ENCODE assay signal across 18 cellular contexts in the genomic region with DNA sequence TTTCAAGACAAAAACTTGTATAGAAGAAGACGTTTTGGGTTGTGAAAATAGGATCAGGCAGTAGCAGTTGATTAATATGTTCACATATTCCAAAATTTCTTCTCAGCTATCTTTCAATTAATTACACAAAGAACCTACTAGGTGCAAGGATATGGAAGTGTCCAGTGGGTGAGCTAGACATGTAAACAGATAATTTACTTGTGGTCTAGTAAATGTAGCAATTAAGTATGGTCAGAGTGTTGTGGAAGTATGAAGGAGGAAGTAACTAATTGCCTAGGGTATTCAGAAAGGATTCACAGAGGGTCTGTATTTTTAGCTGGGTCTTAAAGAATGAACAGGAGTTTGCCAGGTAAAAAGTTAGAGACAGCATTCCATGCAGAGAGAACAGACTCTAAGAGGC. TPM values are rescaled to one million over a fixed set of nuclear protein-coding genes. Genes with fewer than 3 reads are reported as not detected.
DNase-seq lines count a peak whose midpoint lies in the region; ATAC-seq and TF ChIP-seq lines count a peak whose summit lies in the region.
"Had no signal": no experiment of that assay in that cellular context is flagged by ENCODE, and none has a peak within 500 bp of the region (broad histone marks: within the 10 kb centered on the region; RNA-seq: fewer than 3 reads in every experiment).

No MANE protein-coding gene starts in this region.

- H3K4me1 ChIP-seq in Loucy (ENCODE audit: insufficient read depth, low read length, poor library complexity, severe bottlenecking) (peaks cover 54% of the 10 kb centered on the region), adipocyte (ENCODE audit: control insufficient read depth, insufficient read depth, low read length) (peaks cover 44% of the 10 kb centered on the region)

- H4K20me1 ChIP-seq in Loucy (ENCODE audit: insufficient read depth, low read length, poor library complexity, severe bottlenecking) = peaks cover 16% of the 10 kb centered on the region

- H3K36me3 ChIP-seq in Loucy (ENCODE audit: insufficient read depth, low read length) = peaks cover 16% of the 10 kb centered on the region
- H3K36me3 ChIP-seq in adipocyte (ENCODE audit: control insufficient read depth, insufficient read depth, low read length, severe bottlenecking) = peaks cover 40% of the 10 kb centered on the region

- H2AFZ ChIP-seq in Loucy (ENCODE audit: low read length) = no peak overlapping the region

- H3K27me3 Mint-ChIP-seq in activated T-cell treated with anti-CD3 and anti-CD28 coated beads, Interleukin-2, amount 50 U/mL, for 24 hours = no peaks in the 10 kb centered on the region
- H3K27me3 Mint-ChIP-seq: dendritic cell treated with granulocyte-macrophage colony-stimulating factor and Interleukin-4, amounts not matched to agents 40 ng/mL and 50 ng/mL, for 4 days had no signal

- no peaks in the 10 kb centered on the region for H3K9me2 ChIP-seq in Loucy (replicated peaks; ENCODE audit: low read depth, low read length)

- ATAC-seq in stimulated activated effector memory CD8-positive, alpha-beta T cell treated with anti-CD3 and anti-CD28 coated beads, Interleukin-12 subunit alpha, Interleukin-12 subunit beta, amount 100 ng/mL, for 72 hours = no peak
- ATAC-seq in GM19035 (IDR thresholded peaks at IDR 0.05; ENCODE audit: unreplicated experiment) = no peak
- ATAC-seq: esophagus mucosa had no signal

- H3K4me3 Mint-ChIP-seq in activated T-cell treated with anti-CD3 and anti-CD28 coated beads, Interleukin-2, amount 50 U/mL, for 24 hours = peak overlapping the region; percentile 43
- peak overlapping the region; percentile 28 for H3K4me3 Mint-ChIP-seq in stimulated activated effector memory CD8-positive, alpha-beta T cell treated with anti-CD3 and anti-CD28 coated beads, Interleukin-12 subunit alpha, Interleukin-12 subunit beta, amount 100 ng/mL, for 72 hours
- H3K4me3 Mint-ChIP-seq: dendritic cell treated with granulocyte-macrophage colony-stimulating factor and Interleukin-4, amounts not matched to agents 40 ng/mL and 50 ng/mL, for 4 days had no signal

- no peaks in the 10 kb centered on the region for H3F3A ChIP-seq in Loucy (ENCODE audit: low read depth)

- no peaks in the 10 kb centered on the region for H3K9me3 Mint-ChIP-seq in activated T-cell treated with anti-CD3 and anti-CD28 coated beads, Interleukin-2, amount 50 U/mL, for 24 hours
- H3K9me3 Mint-ChIP-seq in stimulated activated effector memory CD8-positive, alpha-beta T cell treated with anti-CD3 and anti-CD28 coated beads, Interleukin-12 subunit alpha, Interleukin-12 subunit beta, amount 100 ng/mL, for 72 hours = no peaks in the 10 kb centered on the region
- H3K9me3 Mint-ChIP-seq: dendritic cell treated with granulocyte-macrophage colony-stimulating factor and Interleukin-4, amounts not matched to agents 40 ng/mL and 50 ng/mL, for 4 days had no signal

- no peaks in the 10 kb centered on the region for H3K9me3 ChIP-seq in Loucy (ENCODE audit: insufficient read depth, low read depth, low read length)
- no peaks in the 10 kb centered on the region for H3K9me3 ChIP-seq in adipocyte (ENCODE audit: control insufficient read depth, low read length)
- H3K9me3 ChIP-seq: MG63, vagina had no signal

- no peak for DNase-seq in activated T-cell treated with anti-CD3 and anti-CD28 coated beads, Interleukin-2, amount 50 U/mL, for 24 hours
- no peak for DNase-seq in activated T-cell treated with anti-CD3 and anti-CD28 coated beads for 4 hours
- DNase-seq in adipocyte (ENCODE audit: low read depth) = no peak
- DNase-seq in stimulated activated effector memory CD8-positive, alpha-beta T cell treated with anti-CD3 and anti-CD28 coated beads, Interleukin-12 subunit alpha, Interleukin-12 subunit beta, amount 100 ng/mL, for 72 hours (ENCODE audit: low spot score in 2 of 2) = no peak
- no peak for DNase-seq in stimulated activated CD4-positive, alpha-beta T cell treated with anti-CD3 and anti-CD28 coated beads, Interleukin-2, amount 100 ng/mL, for 48 hours
- DNase-seq in ureter (ENCODE audit: low spot score) = no peak
- DNase-seq: activated CD4-positive, alpha-beta T cell treated with anti-CD3 and anti-CD28 coated beads for 48 hours; glutamatergic neuron; HCEC 1CT; mesendoderm; MG63; NCI-H2107; occipital lobe had no signal

- H3K36me3 Mint-ChIP-seq in activated T-cell treated with anti-CD3 and anti-CD28 coated beads, Interleukin-2, amount 50 U/mL, for 24 hours (ENCODE audit: low read depth) = peaks cover 62% of the 10 kb centered on the region
- H3K36me3 Mint-ChIP-seq in stimulated activated effector memory CD8-positive, alpha-beta T cell treated with anti-CD3 and anti-CD28 coated beads, Interleukin-12 subunit alpha, Interleukin-12 subunit beta, amount 100 ng/mL, for 72 hours = peaks cover 48% of the 10 kb centered on the region

- no peaks in the 10 kb centered on the region for H3K27me3 ChIP-seq in Loucy (ENCODE audit: insufficient read depth, low read length, poor library complexity, severe bottlenecking)
- H3K27me3 ChIP-seq in adipocyte (replicated peaks; ENCODE audit: control insufficient read depth, insufficient read depth, low read length) = no peaks in the 10 kb centered on the region
- H3K27me3 ChIP-seq: MG63, vagina had no signal

- H3K4me2 ChIP-seq in Loucy (ENCODE audit: low read depth, low read length, poor library complexity, severe bottlenecking) = peak overlapping the region; percentile 59

- H3K4me3 ChIP-seq in Loucy (ENCODE audit: low read length, poor library complexity, severe bottlenecking) (peak overlapping the region; percentile 27), adipocyte (ENCODE audit: low read length) (peak overlapping the region; percentile 31)
- H3K4me3 ChIP-seq: MG63, vagina had no signal

- H3K4me1 Mint-ChIP-seq in activated T-cell treated with anti-CD3 and anti-CD28 coated beads, Interleukin-2, amount 50 U/mL, for 24 hours (ENCODE audit: low read depth) = peaks cover 75% of the 10 kb centered on the region
- H3K4me1 Mint-ChIP-seq in stimulated activated effector memory CD8-positive, alpha-beta T cell treated with anti-CD3 and anti-CD28 coated beads, Interleukin-12 subunit alpha, Interleukin-12 subunit beta, amount 100 ng/mL, for 72 hours = peaks cover 44% of the 10 kb centered on the region

- H3K27ac Mint-ChIP-seq in activated T-cell treated with anti-CD3 and anti-CD28 coated beads, Interleukin-2, amount 50 U/mL, for 24 hours = peak overlapping the region; percentile 16
- H3K27ac Mint-ChIP-seq in stimulated activated effector memory CD8-positive, alpha-beta T cell treated with anti-CD3 and anti-CD28 coated beads, Interleukin-12 subunit alpha, Interleukin-12 subunit beta, amount 100 ng/mL, for 72 hours = peak overlapping the region; percentile 0
- H3K27ac Mint-ChIP-seq: dendritic cell treated with granulocyte-macrophage colony-stimulating factor and Interleukin-4, amounts not matched to agents 40 ng/mL and 50 ng/mL, for 4 days had no signal

- H3K9ac ChIP-seq in Loucy (ENCODE audit: low read depth, low read length, poor library complexity, severe bottlenecking) = no peak overlapping the region
- H3K9ac ChIP-seq in adipocyte (ENCODE audit: low read length) = no peak overlapping the region

- TF ChIP-seq CTCF in Loucy (conservative IDR thresholded peaks at IDR 0.05; ENCODE audit: low read length) = no peak

- H3K79me2 ChIP-seq in Loucy (ENCODE audit: insufficient read depth, low read length) = peaks cover 48% of the 10 kb centered on the region

RNA-seq across cellular contexts. Expression of gene GOLGA5, which starts 5.9 kb away (rescaled TPM):
- 33.2 TPM for total RNA-seq in ureter

RNA-seq across cellular contexts. Expression of gene LGMN, which starts 51.6 kb away (rescaled TPM):
- 100 TPM for total RNA-seq in ureter
